Comparison of ENCODE assay signal across 1 cellular context in genomic region chr4:25178838-25179261, GRCh38.
A peak's percentile ranks its signal among the peaks of the same experiment; 100 is the strongest.
TF ChIP-seq lines count a peak whose summit lies in the region.

No MANE protein-coding gene starts in this region.

TF ChIP-seq in HepG2, 621 proteins besides CTCF, POLR2A, EP300 and RAD21 (continued from another document and continues in another):
- TF ChIP-seq MLXIP (CRISPR knock-in tag; IDR thresholded peaks at IDR 0.05; ENCODE audit: borderline replicate concordance) (no peak), MAFF (IDR thresholded peaks at IDR 0.05; ENCODE audit: low read depth, low read length) (peak; percentile 47; the same call in 1 of the 2 replicates), XRCC5 (optimal IDR thresholded peaks at IDR 0.05; ENCODE audit: low read length) (no peak), DMAP1 (CRISPR knock-in tag; IDR thresholded peaks at IDR 0.05) (peak; percentile 54; the same call in 1 of the 2 replicates), ZC3H13 (CRISPR knock-in tag; IDR thresholded peaks at IDR 0.05) (no peak), RORA (CRISPR knock-in tag; IDR thresholded peaks at IDR 0.05) (no peak), MEIS2 (CRISPR knock-in tag; IDR thresholded peaks at IDR 0.05) (0 out of 2 replicates have a peak, but pooled peaks have one; percentile 53), SIN3A (IDR thresholded peaks at IDR 0.05; ENCODE audit: borderline replicate concordance, low read depth, low read length) (no peak), ZBED4 (CRISPR knock-in tag; IDR thresholded peaks at IDR 0.05; ENCODE audit: borderline replicate concordance) (no peak), ZNF530 (CRISPR knock-in tag; IDR thresholded peaks at IDR 0.05; ENCODE audit: low read depth) (no peak), ZFP37 (CRISPR knock-in tag; IDR thresholded peaks at IDR 0.05; ENCODE audit: borderline replicate concordance) (0 out of 2 replicates have a peak, but pooled peaks have one; percentile 59), ZNF674 (CRISPR knock-in tag; IDR thresholded peaks at IDR 0.05; ENCODE audit: low read depth) (no peak), ZNF841 (CRISPR knock-in tag; IDR thresholded peaks at IDR 0.05; ENCODE audit: borderline replicate concordance) (no peak), REPIN1 (CRISPR knock-in tag; IDR thresholded peaks at IDR 0.05; ENCODE audit: borderline replicate concordance, low read depth) (no peak), EHMT2 (IDR thresholded peaks at IDR 0.05; ENCODE audit: borderline replicate concordance, low read depth, low read length) (no peak), ZIK1 (CRISPR knock-in tag; IDR thresholded peaks at IDR 0.05; ENCODE audit: borderline replicate concordance, low read depth) (no peak), ZNF678 (CRISPR knock-in tag; IDR thresholded peaks at IDR 0.05) (no peak), ZNF124 (CRISPR knock-in tag; IDR thresholded peaks at IDR 0.05) (no peak), ATM (IDR thresholded peaks at IDR 0.05; ENCODE audit: borderline replicate concordance) (0 out of 2 replicates have a peak, but pooled peaks have one; percentile 42), ZBTB44 (CRISPR knock-in tag; IDR thresholded peaks at IDR 0.05) (no peak), HNF4A (CRISPR knock-in tag; IDR thresholded peaks at IDR 0.05) (peak; percentile 96), RXRB (CRISPR knock-in tag; IDR thresholded peaks at IDR 0.05; ENCODE audit: borderline replicate concordance) (peak; percentile 55; the same call in 1 of the 2 replicates), ZNF883 (CRISPR knock-in tag; IDR thresholded peaks at IDR 0.05; ENCODE audit: not compliant biosample characterization) (no peak), PCBP2 (optimal IDR thresholded peaks at IDR 0.05; ENCODE audit: low read depth, low read length, poor library complexity, severe bottlenecking) (no peak), TBL1XR1 (IDR thresholded peaks at IDR 0.05; ENCODE audit: borderline replicate concordance, low read length, partially characterized antibody) (no peak), ZNF713 (CRISPR knock-in tag; IDR thresholded peaks at IDR 0.05) (no peak), SMYD3 (CRISPR knock-in tag; IDR thresholded peaks at IDR 0.05) (no peak), ETS1 (CRISPR knock-in tag; IDR thresholded peaks at IDR 0.05) (no peak), DRAP1 (CRISPR knock-in tag; IDR thresholded peaks at IDR 0.05) (no peak), ZSCAN20 (CRISPR knock-in tag; IDR thresholded peaks at IDR 0.05; ENCODE audit: borderline replicate concordance) (no peak), BRCA1 (CRISPR knock-in tag; IDR thresholded peaks at IDR 0.05) (no peak), IKZF4 (CRISPR knock-in tag; IDR thresholded peaks at IDR 0.05; ENCODE audit: borderline replicate concordance, low read depth, not compliant biosample characterization) (no peak), GATA4 (IDR thresholded peaks at IDR 0.05; ENCODE audit: borderline replicate concordance, low read depth) (no peak), ZBTB40 (IDR thresholded peaks at IDR 0.05) (no peak), ZBTB40 (CRISPR knock-in tag; IDR thresholded peaks at IDR 0.05) (no peak), RFX3 (CRISPR knock-in tag; IDR thresholded peaks at IDR 0.05) (no peak), ZSCAN9 (CRISPR knock-in tag; IDR thresholded peaks at IDR 0.05; ENCODE audit: borderline replicate concordance) (0 out of 2 replicates have a peak, but pooled peaks have one; percentile 51), ZNF792 (CRISPR knock-in tag; IDR thresholded peaks at IDR 0.05) (peak; percentile 61; the same call in 1 of the 2 replicates), ZNF644 (CRISPR knock-in tag; IDR thresholded peaks at IDR 0.05; ENCODE audit: low read depth) (no peak), ZNF331 (CRISPR knock-in tag; IDR thresholded peaks at IDR 0.05) (peak; percentile 57; the same call in 1 of the 2 replicates), KDM6A (CRISPR knock-in tag; IDR thresholded peaks at IDR 0.05; ENCODE audit: low read depth) (peak; percentile 75)
